Comparison of ENCODE assay signal across 10 cellular contexts in genomic region chr18:63850010-63850409, GRCh38. TPM values are rescaled to one million over a fixed set of nuclear protein-coding genes. Genes with fewer than 3 reads are reported as not detected.
DNase-seq lines count a peak whose midpoint lies in the region; ATAC-seq and TF ChIP-seq lines count a peak whose summit lies in the region.
"Had no signal": no experiment of that assay in that cellular context is flagged by ENCODE, and none has a peak within 500 bp of the region (broad histone marks: within the 10 kb centered on the region; RNA-seq: fewer than 3 reads in every experiment).

No MANE protein-coding gene starts in this region.

- peaks cover 5% of the 10 kb centered on the region for H3K27me3 Mint-ChIP-seq in neural crest cell (ENCODE audit: low read depth)

- H3K4me1 Mint-ChIP-seq in neural crest cell = no peaks in the 10 kb centered on the region
- H3K4me1 Mint-ChIP-seq: activated B cell treated with CpG ODN at 0.5 μM for 24 hours, naive B cell had no signal

- H3K9me3 Mint-ChIP-seq in neural crest cell = peaks cover 2% of the 10 kb centered on the region

- intact Hi-C loops in posterior vena cava (cut with DNase I) = no loop called here

- no peak for DNase-seq in GM10248 (ENCODE audit: extremely low spot score)
- DNase-seq in NAMALWA (ENCODE audit: low spot score) = peak; percentile 49
- peak; percentile 38 for DNase-seq in amniotic epithelial cell (ENCODE audit: low read depth)
- peak; percentile 35 for DNase-seq in neural crest cell (ENCODE audit: low read depth, low spot score)
- no peak for DNase-seq in posterior vena cava (ENCODE audit: low spot score)
- DNase-seq in activated CD8-positive, alpha-beta memory T cell treated with anti-CD3 and anti-CD28 coated beads, Interleukin-2, amount 50 U/mL, for 4 hours = no peak
- DNase-seq in NCI-H187 (lab: John Stamatoyannopoulos, UW) = no peak
- DNase-seq: activated B cell treated with CpG ODN at 0.5 μM for 24 hours, naive B cell had no signal

- ATAC-seq in GM21723 (IDR thresholded peaks at IDR 0.05; ENCODE audit: unreplicated experiment) = peak; percentile 77

- H3K27ac Mint-ChIP-seq in neural crest cell (ENCODE audit: unreplicated experiment) = no peak overlapping the region
- H3K27ac Mint-ChIP-seq: activated B cell treated with CpG ODN at 0.5 μM for 24 hours, naive B cell had no signal

- POLR2A ChIA-PET in GM10248 (lab: Yijun Ruan, JAX) = no interaction called here

- no peak overlapping the region for H3K4me3 Mint-ChIP-seq in neural crest cell
- H3K4me3 Mint-ChIP-seq: activated B cell treated with CpG ODN at 0.5 μM for 24 hours, naive B cell had no signal

- H3K36me3 Mint-ChIP-seq in neural crest cell (ENCODE audit: low read depth) = no peaks in the 10 kb centered on the region
- H3K36me3 Mint-ChIP-seq: naive B cell had no signal

- peak; percentile 46 for TF ChIP-seq CTCF in GM10248 (IDR thresholded peaks at IDR 0.05; ENCODE audit: control extremely low read depth, extremely low read depth, low read depth, missing control alignments)
- TF ChIP-seq CTCF in neural crest cell (conservative IDR thresholded peaks at IDR 0.05) = peak; percentile 65

- CTCF ChIA-PET in GM10248 (lab: Yijun Ruan, JAX) = interaction anchor here (0.9 to 1.9 kb wide), 3 partner anchors 19 to 332 kb away, joined by 3 to 7 read pairs (median 6); no protein-coding TSS in a partner anchor

RNA-seq across cellular contexts. Expression of gene SERPINB2, which starts 37.5 kb away (rescaled TPM):
- total RNA-seq in neural crest cell (not detected in 2 replicates), posterior vena cava (1 to 10 TPM in 1 of 2 donors, under 1 TPM in 1; 0.46 to 1.2 TPM)

RNA-seq across cellular contexts. Expression of gene SERPINB10, which starts 57.7 kb away (rescaled TPM):
- total RNA-seq in neural crest cell = not detected in 2 replicates
- total RNA-seq in posterior vena cava = not detected
- total RNA-seq: activated B cell treated with CpG ODN at 0.5 μM for 24 hours had no signal

Comparison
In these comparisons a context has a peak if more than half of its experiments do, and no peak if none do; other contexts are left out.
1. DNase-seq: peak in NAMALWA (single experiment), amniotic epithelial cell (single experiment) and neural crest cell (single experiment); none in GM10248 (single experiment), posterior vena cava (single experiment), activated CD8-positive, alpha-beta memory T cell treated with anti-CD3 and anti-CD28 coated beads, Interleukin-2, amount 50 U/mL, for 4 hours (single experiment) and NCI-H187 (0 of 2).